23 cellular contexts compared by ENCODE assay signal in the genomic region with DNA sequence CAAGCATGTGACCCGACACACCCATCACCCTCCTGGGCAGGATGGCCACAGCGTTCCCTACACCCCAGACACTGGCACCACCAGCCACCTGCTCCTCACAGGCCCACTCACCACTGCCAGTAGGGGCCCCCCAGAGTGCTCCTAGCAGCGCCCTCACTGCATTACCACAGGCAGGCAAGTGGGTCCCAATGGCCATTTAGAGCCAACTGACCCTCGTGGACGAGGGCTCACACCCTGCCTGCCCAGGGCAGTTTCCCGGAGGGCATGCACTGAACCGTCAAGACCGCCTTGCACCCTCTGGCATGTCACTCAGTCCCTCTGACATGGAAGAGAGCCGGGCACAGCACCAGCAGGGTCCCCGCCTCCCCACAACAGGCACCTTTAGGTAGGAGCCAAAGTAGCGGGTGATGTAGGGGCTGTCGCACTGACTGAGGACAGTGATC. TPM values are rescaled to one million over a fixed set of nuclear protein-coding genes. Genes with fewer than 3 reads are reported as not detected.
DNase-seq lines count a peak whose midpoint lies in the region; ATAC-seq and TF ChIP-seq lines count a peak whose summit lies in the region.
"Had no signal": no experiment of that assay in that cellular context is flagged by ENCODE, and none has a peak within 500 bp of the region (broad histone marks: within the 10 kb centered on the region; RNA-seq: fewer than 3 reads in every experiment).

No MANE protein-coding gene starts in this region.

- TF ChIP-seq CTCF in SK-N-SH (IDR thresholded peaks at IDR 0.05): no peak
- no peak for TF ChIP-seq CTCF in RWPE1 (conservative IDR thresholded peaks at IDR 0.05; ENCODE audit: low read depth)
- TF ChIP-seq CTCF in lower lobe of right lung (IDR thresholded peaks at IDR 0.05): no peak
- no peak for TF ChIP-seq CTCF in gastrocnemius medialis (IDR thresholded peaks at IDR 0.05 in 4 of 5, conservative IDR thresholded peaks at IDR 0.05 in 1 of 5)
- no peak for TF ChIP-seq CTCF in breast epithelium (IDR thresholded peaks at IDR 0.05)

- H3K9ac ChIP-seq in SK-N-SH: no peak overlapping the region

- H3K79me2 ChIP-seq in SK-N-SH (ENCODE audit: insufficient read depth): peaks cover 55% of the 10 kb centered on the region

- peak; percentile 10 for DNase-seq in SK-N-SH
- no peak for DNase-seq in RWPE1 (ENCODE audit: low spot score)
- peak; percentile 29 for DNase-seq in lower lobe of right lung
- no peak for DNase-seq in gastrocnemius medialis
- DNase-seq in breast epithelium (ENCODE audit: low spot score in 2 of 2): no peak
- no peak for DNase-seq in NCI-H510A (lab: John Stamatoyannopoulos, UW)
- DNase-seq: Caco-2; CD8-positive, alpha-beta T cell; Kasumi-1; NCI-H1092 treated with DMSO at 0.1 percent for 48 hours; NCI-H1436 treated with DMSO at 0.1 percent for 48 hours; NCI-H1930; NCI-H2107; NCI-H446; NCI-H526; PC-9; SHP77 had no signal

- H3K27ac ChIP-seq in SK-N-SH (ENCODE audit: low read depth in 2 of 2, low read length in 1 of 2) (no peak overlapping the region), RWPE1 (0 out of 2 replicates have a peak overlapping the region, but pooled peaks have one; percentile 1), lower lobe of right lung (no peak overlapping the region), gastrocnemius medialis (peak overlapping the region; percentile 93 to 98 (median 96)), breast epithelium (no peak overlapping the region)
- H3K27ac ChIP-seq: 22Rv1, C4-2B, HL-60, PC-9 had no signal

- intact Hi-C loops in lower lobe of right lung (cut with DNase I): no loop called here
- intact Hi-C loops in gastrocnemius medialis (cut with DNase I; ENCODE audit: low total_unique reads): no loop called here
- intact Hi-C loops in breast epithelium (cut with DNase I; ENCODE audit: low total_unique reads): no loop called here

- no peak overlapping the region for H2AFZ ChIP-seq in SK-N-SH (ENCODE audit: low read depth)
- H2AFZ ChIP-seq: PC-9 had no signal

- POLR2A ChIA-PET in SK-N-SH (lab: Yijun Ruan, JAX) (no interaction called here), RWPE1 (lab: Yijun Ruan, JAX; ENCODE audit: low non-redundant PET) (no interaction called here)

- no peak for ATAC-seq in SK-N-SH treated with all-trans-retinoic acid at 6 μM for 48 hours
- no peak for ATAC-seq in lower lobe of right lung
- ATAC-seq in gastrocnemius medialis: no peak
- no peak for ATAC-seq in HG02981 (IDR thresholded peaks at IDR 0.05; ENCODE audit: unreplicated experiment)
- ATAC-seq: CD8-positive, alpha-beta T cell; HCT116 had no signal

- H3K4me1 ChIP-seq in SK-N-SH (ENCODE audit: control insufficient read depth in 1 of 2, insufficient read depth in 2 of 2, low read depth in 1 of 2, low read length in 1 of 2) (peaks cover 0 to 17% of the 10 kb centered on the region in 2 experiments; a peak in 1 of 4 replicates), lower lobe of right lung (peaks cover 9% of the 10 kb centered on the region), gastrocnemius medialis (peaks cover 64 to 69% of the 10 kb centered on the region in 2 donors), breast epithelium (no peaks in the 10 kb centered on the region)
- H3K4me1 ChIP-seq: Caco-2 had no signal

- TF ChIP-seq RAD21 in SK-N-SH (IDR thresholded peaks at IDR 0.05; ENCODE audit: low read length): no peak

- peaks cover 44% of the 10 kb centered on the region for H4K20me1 ChIP-seq in SK-N-SH (ENCODE audit: insufficient read depth)

- H3K36me3 ChIP-seq in SK-N-SH (replicated peaks in 1 of 2; ENCODE audit: control insufficient read depth in 1 of 2, insufficient read depth in 2 of 2, low read length in 1 of 2) (peaks cover 0 to 44% of the 10 kb centered on the region in 2 experiments), lower lobe of right lung (peaks cover 57% of the 10 kb centered on the region), gastrocnemius medialis (peaks cover 0 to 42% of the 10 kb centered on the region in 2 donors), breast epithelium (no peaks in the 10 kb centered on the region)

- CTCF ChIA-PET in SK-N-SH (lab: Yijun Ruan, JAX) (no interaction called here), RWPE1 (lab: Yijun Ruan, JAX) (interaction anchor here (0.6 kb wide), 1 partner anchor 172 kb away, joined by 4 read pairs; no protein-coding TSS in a partner anchor)

- TF ChIP-seq EP300 in SK-N-SH (IDR thresholded peaks at IDR 0.05; ENCODE audit: borderline replicate concordance in 1 of 2, low read depth in 1 of 2, low read length in 1 of 2): no peak

- TF ChIP-seq POLR2A in gastrocnemius medialis (IDR thresholded peaks at IDR 0.05) (no peak), breast epithelium (IDR thresholded peaks at IDR 0.05) (no peak)

- H3F3A ChIP-seq in SK-N-SH (replicated peaks; ENCODE audit: insufficient read depth): no peaks in the 10 kb centered on the region

- WGBS in SK-N-SH (ENCODE audit: low lambda C conversion rate): 99% methylated on average over 7 of the region's 12 CpGs

- no peak overlapping the region for H3K4me2 ChIP-seq in SK-N-SH
- H3K4me2 ChIP-seq: PC-9 had no signal

- H3K9me3 ChIP-seq in SK-N-SH (no peaks in the 10 kb centered on the region), lower lobe of right lung (no peaks in the 10 kb centered on the region), gastrocnemius medialis (no peaks in the 10 kb centered on the region), breast epithelium (no peaks in the 10 kb centered on the region)
- H3K9me3 ChIP-seq: Caco-2 had no signal

- H3K4me3 ChIP-seq in SK-N-SH (ENCODE audit: low read depth in 2 of 2, low read length in 1 of 2) (no peak overlapping the region), lower lobe of right lung (no peak overlapping the region), gastrocnemius medialis (no peak overlapping the region), breast epithelium (no peak overlapping the region)
- H3K4me3 ChIP-seq: PC-9 had no signal

- H3K27me3 ChIP-seq in SK-N-SH (ENCODE audit: insufficient read depth) (no peaks in the 10 kb centered on the region), lower lobe of right lung (ENCODE audit: low read depth) (no peaks in the 10 kb centered on the region), gastrocnemius medialis (no peaks in the 10 kb centered on the region), breast epithelium (no peaks in the 10 kb centered on the region)

- H3K9me2 ChIP-seq in SK-N-SH: no peaks in the 10 kb centered on the region

- in situ Hi-C loops in gastrocnemius medialis (cut with MboI; ENCODE audit: low sequenced_read_pairs in 4 of 4): no loop called here

TF ChIP-seq in SK-N-SH, 30 proteins besides CTCF, POLR2A, EP300 and RAD21 (continues in another document):
- TF ChIP-seq FOSL2 (IDR thresholded peaks at IDR 0.05; ENCODE audit: borderline replicate concordance, low read depth): no peak
- no peak for TF ChIP-seq GATA2 (CRISPR knock-in tag; IDR thresholded peaks at IDR 0.05)
- TF ChIP-seq EZH2phosphoT487 (IDR thresholded peaks at IDR 0.05; ENCODE audit: borderline replicate concordance, low read depth): no peak
- TF ChIP-seq, protein P1, sequence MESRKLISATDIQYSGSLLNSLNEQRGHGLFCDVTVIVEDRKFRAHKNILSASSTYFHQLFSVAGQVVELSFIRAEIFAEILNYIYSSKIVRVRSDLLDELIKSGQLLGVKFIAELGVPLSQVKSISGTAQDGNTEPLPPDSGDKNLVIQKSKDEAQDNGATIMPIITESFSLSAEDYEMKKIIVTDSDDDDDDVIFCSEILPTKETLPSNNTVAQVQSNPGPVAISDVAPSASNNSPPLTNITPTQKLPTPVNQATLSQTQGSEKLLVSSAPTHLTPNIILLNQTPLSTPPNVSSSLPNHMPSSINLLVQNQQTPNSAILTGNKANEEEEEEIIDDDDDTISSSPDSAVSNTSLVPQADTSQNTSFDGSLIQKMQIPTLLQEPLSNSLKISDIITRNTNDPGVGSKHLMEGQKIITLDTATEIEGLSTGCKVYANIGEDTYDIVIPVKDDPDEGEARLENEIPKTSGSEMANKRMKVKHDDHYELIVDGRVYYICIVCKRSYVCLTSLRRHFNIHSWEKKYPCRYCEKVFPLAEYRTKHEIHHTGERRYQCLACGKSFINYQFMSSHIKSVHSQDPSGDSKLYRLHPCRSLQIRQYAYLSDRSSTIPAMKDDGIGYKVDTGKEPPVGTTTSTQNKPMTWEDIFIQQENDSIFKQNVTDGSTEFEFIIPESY (IDR thresholded peaks at IDR 0.05; ENCODE audit: borderline replicate concordance, low read depth): no peak
- no peak for TF ChIP-seq SMC3 (IDR thresholded peaks at IDR 0.05; ENCODE audit: low read depth, low read length)

TF ChIP-seq in SK-N-SH treated with all-trans-retinoic acid at 6 μM for 48 hours, 23 proteins besides CTCF, POLR2A, EP300 and RAD21 (continues in another document):
- TF ChIP-seq RARB (CRISPR knock-in tag; IDR thresholded peaks at IDR 0.05) (no peak), ARNTL (CRISPR knock-in tag; IDR thresholded peaks at IDR 0.05; ENCODE audit: borderline replicate concordance, low read depth) (no peak), ISL1 (CRISPR knock-in tag; IDR thresholded peaks at IDR 0.05) (no peak), ZNF565 (CRISPR knock-in tag; conservative IDR thresholded peaks at IDR 0.05; ENCODE audit: low read depth) (no peak)
- TF ChIP-seq, protein P2, sequence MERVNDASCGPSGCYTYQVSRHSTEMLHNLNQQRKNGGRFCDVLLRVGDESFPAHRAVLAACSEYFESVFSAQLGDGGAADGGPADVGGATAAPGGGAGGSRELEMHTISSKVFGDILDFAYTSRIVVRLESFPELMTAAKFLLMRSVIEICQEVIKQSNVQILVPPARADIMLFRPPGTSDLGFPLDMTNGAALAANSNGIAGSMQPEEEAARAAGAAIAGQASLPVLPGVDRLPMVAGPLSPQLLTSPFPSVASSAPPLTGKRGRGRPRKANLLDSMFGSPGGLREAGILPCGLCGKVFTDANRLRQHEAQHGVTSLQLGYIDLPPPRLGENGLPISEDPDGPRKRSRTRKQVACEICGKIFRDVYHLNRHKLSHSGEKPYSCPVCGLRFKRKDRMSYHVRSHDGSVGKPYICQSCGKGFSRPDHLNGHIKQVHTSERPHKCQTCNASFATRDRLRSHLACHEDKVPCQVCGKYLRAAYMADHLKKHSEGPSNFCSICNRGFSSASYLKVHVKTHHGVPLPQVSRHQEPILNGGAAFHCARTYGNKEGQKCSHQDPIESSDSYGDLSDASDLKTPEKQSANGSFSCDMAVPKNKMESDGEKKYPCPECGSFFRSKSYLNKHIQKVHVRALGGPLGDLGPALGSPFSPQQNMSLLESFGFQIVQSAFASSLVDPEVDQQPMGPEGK (CRISPR knock-in tag; IDR thresholded peaks at IDR 0.05; ENCODE audit: borderline replicate concordance): no peak

RNA-seq across cellular contexts. Expression of a gene that starts 7.3 kb away (rescaled TPM):
- polyA plus RNA-seq in SK-N-SH (2012; rRNA removed): 236 and 268 TPM in 2 replicates
- polyA plus RNA-seq in SK-N-SH (2012; cell fraction: cytosol; rRNA removed): 94.5 and 143 TPM in 2 replicates
- 855 and 923 TPM in 2 replicates for polyA plus RNA-seq in SK-N-SH (2012; cell fraction: nucleus; rRNA removed)
- total RNA-seq in lower lobe of right lung (125 TPM), gastrocnemius medialis (100 to 1,000 TPM; 407 to 555 (median 524) TPM), breast epithelium (100 to 1,000 TPM; 102 to 139 (median 126) TPM)

RNA-seq across cellular contexts. Expression of a gene that starts 57.4 kb away (rescaled TPM):
- polyA plus RNA-seq in SK-N-SH (2012; rRNA removed): 1.7 and 1.9 TPM in 2 replicates
- 0.62 and 1.3 TPM in 2 replicates for polyA plus RNA-seq in SK-N-SH (2012; cell fraction: cytosol; rRNA removed)
- 2.8 and 3.1 TPM in 2 replicates for polyA plus RNA-seq in SK-N-SH (2012; cell fraction: nucleus; rRNA removed)
- total RNA-seq in lower lobe of right lung (44.2 TPM), gastrocnemius medialis (1 to 10 TPM in 3 of 4 donors, under 1 TPM in 1; 0.92 to 4.7 (median 2.3) TPM), breast epithelium (10 to 100 TPM; 32.2 to 77.6 (median 40.3) TPM)
- total RNA-seq: CD8-positive, alpha-beta T cell had no signal

Comparison
In these comparisons a context has a peak if more than half of its experiments do, and no peak if none do; other contexts are left out.
1. DNase-seq: peak in SK-N-SH (single experiment) and lower lobe of right lung (single experiment); none in RWPE1 (single experiment), gastrocnemius medialis (0 of 2), breast epithelium (0 of 2) and NCI-H510A (single experiment).
2. H3K27ac ChIP-seq: peak in RWPE1 (single experiment) and gastrocnemius medialis (4 of 4); none in SK-N-SH (0 of 2), lower lobe of right lung (single experiment) and breast epithelium (0 of 2).